In the genomic region with DNA sequence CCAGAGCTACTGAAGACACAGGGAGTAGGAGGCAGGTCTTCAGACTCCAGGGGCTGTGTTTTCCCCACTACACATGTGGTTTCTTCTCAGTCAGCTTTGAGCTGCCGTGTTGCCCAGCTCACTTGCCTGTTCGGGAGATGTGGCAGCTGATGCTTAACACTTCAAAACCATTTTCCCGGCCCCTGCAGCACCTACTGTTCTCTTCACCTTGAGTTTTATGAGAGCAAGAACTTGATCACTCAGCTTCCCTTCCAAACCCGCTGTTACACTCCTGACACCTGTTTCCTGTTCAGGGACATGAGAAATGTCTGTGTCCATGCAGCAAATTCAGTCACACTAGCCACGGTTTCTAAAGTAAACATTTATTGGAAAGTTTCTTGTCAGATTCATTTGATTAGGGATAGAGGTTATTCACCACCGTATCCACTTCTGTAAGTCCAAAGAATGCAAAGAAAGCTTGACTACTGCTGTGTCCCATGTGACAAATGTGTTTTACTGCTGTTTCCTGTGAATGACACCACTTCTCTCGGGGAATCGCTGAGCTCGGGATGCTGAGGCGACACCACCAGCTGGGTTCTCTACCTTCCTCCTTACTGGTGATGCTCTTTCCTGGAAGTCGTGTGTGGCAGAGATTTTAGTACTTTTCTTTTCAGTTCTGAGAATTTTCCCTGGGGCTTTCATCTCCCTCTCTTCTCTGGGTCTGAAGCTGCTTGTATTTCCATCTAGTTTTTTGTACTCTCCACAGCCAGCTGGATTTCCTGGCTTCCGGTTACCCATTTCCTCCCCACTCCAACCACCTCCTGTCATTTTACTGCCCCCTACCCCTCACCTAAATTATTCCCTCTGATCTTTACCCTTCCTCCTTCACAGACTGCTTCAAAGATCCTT, we compare ENCODE assay signal across 8 cellular contexts.
DNase-seq lines count a peak whose midpoint lies in the region; ATAC-seq and TF ChIP-seq lines count a peak whose summit lies in the region.

No MANE protein-coding gene starts in this region.

- no peak overlapping the region for H3K4ac ChIP-seq in neuronal stem cell (ENCODE audit: low read length)

- H3K4me1 ChIP-seq in colonic mucosa (no peaks in the 10 kb centered on the region), neuronal stem cell (ENCODE audit: control insufficient read depth in 2 of 2, insufficient read depth in 1 of 2, low read depth in 1 of 2, low read length in 2 of 2) (peaks cover 1 to 15% of the 10 kb centered on the region in 2 donors)

- H3K14ac ChIP-seq in neuronal stem cell (ENCODE audit: low read length): no peak overlapping the region

- H2BK120ac ChIP-seq in neuronal stem cell (ENCODE audit: low read depth, low read length): no peak overlapping the region

- DNase-seq in Right ventricle myocardium inferior (ENCODE audit: missing footprints): peak; percentile 68
- DNase-seq in cardiac septum (ENCODE audit: low spot score): no peak
- DNase-seq in SK-N-MC (ENCODE audit: low read depth, low spot score): no peak
- DNase-seq in colonic mucosa: no peak
- no peak for DNase-seq in neuronal stem cell (ENCODE audit: low spot score)
- DNase-seq in cerebellar nuclear complex (lab: John Stamatoyannopoulos, UW): no peak

- no peaks in the 10 kb centered on the region for H3K27me3 ChIP-seq in colonic mucosa
- no peaks in the 10 kb centered on the region for H3K27me3 ChIP-seq in neuronal stem cell (ENCODE audit: control insufficient read depth in 3 of 3, insufficient read depth in 3 of 3, low read depth in 1 of 3, low read length in 3 of 3)

- ATAC-seq in Right ventricle myocardium inferior (peak; percentile 67), HG03045 (IDR thresholded peaks at IDR 0.05; ENCODE audit: unreplicated experiment) (no peak), HG03095 (IDR thresholded peaks at IDR 0.05; ENCODE audit: unreplicated experiment) (no peak)

- H3K9me3 ChIP-seq in SK-N-MC (ENCODE audit: low read depth, low read length) (no peaks in the 10 kb centered on the region), colonic mucosa (no peaks in the 10 kb centered on the region), neuronal stem cell (replicated peaks in 1 of 2; ENCODE audit: control insufficient read depth in 2 of 2, insufficient read depth in 1 of 2, low read depth in 1 of 2, low read length in 2 of 2) (no peaks in the 10 kb centered on the region)

- H3K9ac ChIP-seq in SK-N-MC (ENCODE audit: insufficient read length) (no peak overlapping the region), colonic mucosa (ENCODE audit: low read depth in 2 of 2, low read length in 2 of 2) (no peak overlapping the region), neuronal stem cell (ENCODE audit: low read depth, low read length, poor library complexity) (no peak overlapping the region)

- H3K23ac ChIP-seq in neuronal stem cell (ENCODE audit: low read depth, low read length, poor library complexity): no peak overlapping the region

- H3K27ac ChIP-seq in SK-N-MC (no peak overlapping the region), colonic mucosa (peak overlapping the region; percentile 27), neuronal stem cell (replicated peaks; ENCODE audit: low read length) (no peak overlapping the region)

- H2BK12ac ChIP-seq in neuronal stem cell (ENCODE audit: low read length): no peak overlapping the region

- H4K91ac ChIP-seq in neuronal stem cell (ENCODE audit: low read depth, low read length, poor library complexity): no peak overlapping the region

- no peak for TF ChIP-seq CTCF in colonic mucosa (IDR thresholded peaks at IDR 0.05)

- H2BK15ac ChIP-seq in neuronal stem cell (ENCODE audit: low read length): no peak overlapping the region

- H2AFZ ChIP-seq in neuronal stem cell (ENCODE audit: low read length): peak overlapping the region; percentile 36

- H3K4me2 ChIP-seq in neuronal stem cell (ENCODE audit: insufficient read depth, low read length, poor library complexity, severe bottlenecking): no peak overlapping the region

- H3K18ac ChIP-seq in neuronal stem cell (ENCODE audit: low read length): no peak overlapping the region

- H3K36me3 ChIP-seq in SK-N-MC (ENCODE audit: insufficient read depth, low read length) (no peaks in the 10 kb centered on the region; the same call in 1 of the 2 replicates), colonic mucosa (no peaks in the 10 kb centered on the region), neuronal stem cell (replicated peaks in 1 of 2; ENCODE audit: control insufficient read depth in 2 of 2, insufficient read depth in 2 of 2, low read length in 2 of 2) (peaks cover 0 to 24% of the 10 kb centered on the region in 2 donors)

- peak overlapping the region; percentile 42 for H3K4me3 ChIP-seq in SK-N-MC
- no peak overlapping the region for H3K4me3 ChIP-seq in colonic mucosa
- no peak overlapping the region for H3K4me3 ChIP-seq in neuronal stem cell (ENCODE audit: low read length in 2 of 2)

- H4K8ac ChIP-seq in neuronal stem cell (ENCODE audit: low read depth, low read length): no peak overlapping the region

- no CpG with 5 or more reads among the region's 12 CpGs for WGBS in neuronal stem cell (ENCODE audit: extremely low coverage in 2 of 2, insufficient read length in 2 of 2, insufficient replicate concordance in 1 of 2), 2 donors

- intact Hi-C loops in Right ventricle myocardium inferior (cut with DNase I) (loop anchor here (5.0 kb wide), 1 partner anchor 88 kb away; no protein-coding TSS in a partner anchor), cardiac septum (cut with DNase I) (no loop called here), colonic mucosa (cut with DNase I) (no loop called here)

- no peak overlapping the region for H2AK5ac ChIP-seq in neuronal stem cell (ENCODE audit: low read depth, low read length)

- H2BK5ac ChIP-seq in neuronal stem cell (ENCODE audit: low read length): no peak overlapping the region

- no peaks in the 10 kb centered on the region for H3K79me1 ChIP-seq in neuronal stem cell (ENCODE audit: low read depth, low read length)
